3 cellular contexts compared by ENCODE assay signal in genomic region chr19:11191934-11192333, GRCh38.
TF ChIP-seq lines count a peak whose summit lies in the region.

No MANE protein-coding gene starts in this region.

TF ChIP-seq in SK-N-SH, 30 proteins besides CTCF, POLR2A, EP300 and RAD21:
- TF ChIP-seq NRF1 (IDR thresholded peaks at IDR 0.05; ENCODE audit: low read depth, low read length): no peak
- TF ChIP-seq SMC3 (IDR thresholded peaks at IDR 0.05; ENCODE audit: low read depth, low read length): no peak
- no peak for TF ChIP-seq JUND (IDR thresholded peaks at IDR 0.05)
- TF ChIP-seq GABPA (IDR thresholded peaks at IDR 0.05; ENCODE audit: low read depth): no peak
- no peak for TF ChIP-seq PBX3 (IDR thresholded peaks at IDR 0.05)
- TF ChIP-seq TEAD4 (IDR thresholded peaks at IDR 0.05; ENCODE audit: borderline replicate concordance, insufficient read depth): no peak
- no peak for TF ChIP-seq RCOR1 (IDR thresholded peaks at IDR 0.05; ENCODE audit: low read length)
- TF ChIP-seq SIN3A (IDR thresholded peaks at IDR 0.05; ENCODE audit: borderline replicate concordance, low read depth, low read length): no peak
- TF ChIP-seq ELF1 (IDR thresholded peaks at IDR 0.05): no peak
- TF ChIP-seq FOXJ3 (CRISPR knock-in tag; IDR thresholded peaks at IDR 0.05): no peak

TF ChIP-seq in SK-N-SH treated with all-trans-retinoic acid at 6 μM for 48 hours, 23 proteins besides CTCF, POLR2A, EP300 and RAD21:
- TF ChIP-seq ZNF565 (CRISPR knock-in tag; conservative IDR thresholded peaks at IDR 0.05; ENCODE audit: low read depth): no peak
- no peak for TF ChIP-seq BACH2 (CRISPR knock-in tag; IDR thresholded peaks at IDR 0.05; ENCODE audit: borderline replicate concordance)
- TF ChIP-seq TCF4 (CRISPR knock-in tag; IDR thresholded peaks at IDR 0.05; ENCODE audit: borderline replicate concordance): no peak
- TF ChIP-seq SNAI2 (CRISPR knock-in tag; IDR thresholded peaks at IDR 0.05): no peak
- no peak for TF ChIP-seq ZNF70 (CRISPR knock-in tag; IDR thresholded peaks at IDR 0.05)
- TF ChIP-seq PPARA (CRISPR knock-in tag; IDR thresholded peaks at IDR 0.05; ENCODE audit: borderline replicate concordance): no peak
- no peak for TF ChIP-seq ZC3H10 (CRISPR knock-in tag; IDR thresholded peaks at IDR 0.05)
- no peak for TF ChIP-seq ARNTL (CRISPR knock-in tag; IDR thresholded peaks at IDR 0.05; ENCODE audit: borderline replicate concordance, low read depth)

TF ChIP-seq in K562, 482 proteins besides CTCF, POLR2A, EP300 and RAD21:
- TF ChIP-seq ZBTB9 (CRISPR knock-in tag; IDR thresholded peaks at IDR 0.05): no peak
- TF ChIP-seq FOXK2 (conservative IDR thresholded peaks at IDR 0.05 in 1 of 2, IDR thresholded peaks at IDR 0.05 in 1 of 2; ENCODE audit: low read depth in 2 of 2): no peak
- 0 out of 2 replicates have a peak, but pooled peaks have one; percentile 13 for TF ChIP-seq IRF9 (tag; IDR thresholded peaks at IDR 0.05)
- TF ChIP-seq ADNP (tag; IDR thresholded peaks at IDR 0.05): 0 out of 2 replicates have a peak, but pooled peaks have one; percentile 37
- peak; percentile 57; the same call in 1 of the 2 replicates for TF ChIP-seq BCOR (IDR thresholded peaks at IDR 0.05)
- TF ChIP-seq ZNF140 (CRISPR knock-in tag; IDR thresholded peaks at IDR 0.05): no peak
- TF ChIP-seq FOXA3 (CRISPR knock-in tag; conservative IDR thresholded peaks at IDR 0.05 in 1 of 2, IDR thresholded peaks at IDR 0.05 in 1 of 2): no peak
- no peak for TF ChIP-seq CBX1 (IDR thresholded peaks at IDR 0.05; ENCODE audit: low read depth)
- TF ChIP-seq RBM25 (IDR thresholded peaks at IDR 0.05; ENCODE audit: low read depth, low read length, severe bottlenecking): peak; percentile 66
